Comparison of ENCODE assay signal across 30 cellular contexts in the genomic region with DNA sequence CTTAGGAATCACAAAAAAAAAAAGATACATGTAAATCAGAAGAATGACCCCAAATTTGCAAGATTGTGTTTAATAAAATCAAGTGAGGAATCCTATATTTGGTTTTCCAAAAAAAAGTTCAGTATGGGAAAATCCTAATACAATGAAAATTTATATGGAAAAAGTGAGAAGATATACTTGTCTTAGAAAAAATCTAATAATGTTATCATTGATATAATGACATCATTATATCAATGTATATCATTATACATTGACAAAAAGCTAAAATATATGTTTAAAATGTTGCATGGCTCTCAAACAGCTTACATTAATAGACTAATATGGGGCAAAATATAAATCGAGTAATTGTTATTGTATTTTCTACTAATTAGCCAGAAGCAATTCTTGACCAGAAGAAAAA.
"Had no signal": no experiment of that assay in that cellular context is flagged by ENCODE, and none has a peak within 500 bp of the region (broad histone marks: within the 10 kb centered on the region; RNA-seq: fewer than 3 reads in every experiment).

No MANE protein-coding gene starts in this region.

- H3K36me3 ChIP-seq: ascending aorta, breast epithelium, cardiac muscle cell had no signal

- H3K4me3 ChIP-seq: ascending aorta, breast epithelium, cardiac muscle cell, coronary artery, dorsolateral prefrontal cortex had no signal

- H3K27me3 ChIP-seq: ascending aorta, breast epithelium, cardiac muscle cell, dorsolateral prefrontal cortex had no signal

- ATAC-seq: activated CD4-positive, alpha-beta T cell treated with anti-CD3 and anti-CD28 coated beads for 36 hours; activated naive CD4-positive, alpha-beta T cell treated with anti-CD3 and anti-CD28 coated beads, Interleukin-2, amount 50 U/mL, for 72 hours; activated T-cell treated with anti-CD3 and anti-CD28 coated beads, Interleukin-2, amount 50 U/mL, for 72 hours; esophagus mucosa had no signal

- H3K4me1 ChIP-seq: ascending aorta, breast epithelium had no signal

- DNase-seq: activated CD4-positive, alpha-beta memory T cell treated with anti-CD3 and anti-CD28 coated beads, Interleukin-2, amount 10 ng/mL, durations not matched to agents 7 days and 5 days; activated CD4-positive, alpha-beta T cell treated with anti-CD3 and anti-CD28 coated beads for 36 hours; activated CD4-positive, alpha-beta T cell treated with anti-CD3 and anti-CD28 coated beads, Interleukin-2, amount 10 ng/mL, durations not matched to agents 24 days and 14 days; activated CD4-positive, alpha-beta T cell treated with anti-CD3 and anti-CD28 coated beads, Interleukin-2, amount 50 U/mL, for 4 hours; activated CD4-positive, CD25-positive, alpha-beta regulatory T cell; activated CD4-positive, CD25-positive, alpha-beta regulatory T cell treated with anti-CD3 and anti-CD28 coated beads, Interleukin-2, amount 50 U/mL, for 72 hours; activated CD8-positive, alpha-beta memory T cell treated with anti-CD3 and anti-CD28 coated beads, Interleukin-2, amount 50 U/mL, for 48 hours; activated gamma-delta T cell; activated naive CD4-positive, alpha-beta T cell; activated naive CD4-positive, alpha-beta T cell treated with anti-CD3 and anti-CD28 coated beads, Interleukin-2, amount 10 ng/mL, durations not matched to agents 7 days and 5 days; activated naive CD8-positive, alpha-beta T cell treated with anti-CD3 and anti-CD28 coated beads, Interleukin-2, amount 10 ng/mL, durations not matched to agents 7 days and 5 days; activated T-cell treated with anti-CD3 and anti-CD28 coated beads for 4 hours; activated T-cell treated with anti-CD3 and anti-CD28 coated beads, Interleukin-2, amount 50 U/mL, for 24 hours; activated T-cell treated with anti-CD3 and anti-CD28 coated beads, Interleukin-2, amount 50 U/mL, for 72 hours; central memory CD4-positive, alpha-beta T cell; cerebellar nuclear complex; dorsolateral prefrontal cortex; effector memory CD4-positive, alpha-beta T cell; foreskin fibroblast; head of caudate nucleus; T-helper 1 cell; T-helper 2 cell had no signal

- FAIRE-seq: endothelial cell of umbilical vein, frontal cortex had no signal

- H3K27ac ChIP-seq: ascending aorta, breast epithelium, cardiac muscle cell, coronary artery, dorsolateral prefrontal cortex had no signal
